ENCODE assay signal across 8 cellular contexts in the genomic region with DNA sequence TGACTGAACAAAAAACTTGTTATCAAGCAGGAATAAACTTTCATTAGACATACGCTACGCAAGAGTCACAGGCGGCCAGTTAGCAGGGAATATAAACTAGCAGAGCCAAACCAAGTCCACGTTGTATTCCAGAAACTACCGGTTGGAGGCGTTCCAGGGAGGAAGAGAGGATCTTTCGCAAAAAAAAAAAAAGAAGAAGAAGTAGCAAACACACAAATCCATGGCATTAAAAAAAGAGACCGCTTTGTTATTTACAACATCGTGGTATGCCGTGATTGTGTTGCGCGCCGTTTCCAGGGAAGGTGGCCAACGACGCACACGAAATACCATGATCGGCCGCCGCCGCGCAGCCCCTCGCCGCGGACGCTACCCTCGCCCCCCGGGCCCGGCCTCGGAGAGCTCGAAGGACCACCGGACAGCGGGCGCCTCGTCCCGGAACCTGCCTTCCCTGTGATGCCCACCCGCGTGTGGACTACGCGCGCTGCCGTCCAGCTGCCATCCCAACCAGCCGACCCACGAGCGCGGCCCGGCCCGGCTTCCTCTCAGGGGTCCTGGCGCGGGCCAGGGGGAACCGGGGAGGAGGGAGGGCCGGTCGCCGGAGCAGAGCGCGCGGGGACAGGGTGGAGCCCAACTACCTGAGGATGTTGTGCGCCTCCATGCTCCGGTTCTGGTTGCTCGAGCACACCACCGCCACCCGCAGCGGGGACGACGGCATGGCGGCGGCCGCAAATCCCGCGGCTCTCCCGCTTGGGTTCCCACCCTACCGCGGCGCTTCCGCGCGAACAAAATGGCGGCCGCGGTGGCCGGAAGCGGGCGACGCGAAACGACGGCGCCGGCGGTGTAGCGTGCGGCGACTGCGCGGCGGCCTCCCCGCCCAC.
DNase-seq lines count a peak whose midpoint lies in the region; ATAC-seq lines count a peak whose summit lies in the region.

No MANE protein-coding gene starts in this region.

- H3K9me3 Mint-ChIP-seq in central memory CD8-positive, alpha-beta T cell, result no peaks in the 10 kb centered on the region

- peaks cover 30% of the 10 kb centered on the region for H3K4me1 Mint-ChIP-seq in central memory CD8-positive, alpha-beta T cell

- H3K36me3 Mint-ChIP-seq in central memory CD8-positive, alpha-beta T cell (ENCODE audit: insufficient read depth), result peaks cover 41% of the 10 kb centered on the region

- H3K27ac Mint-ChIP-seq in central memory CD8-positive, alpha-beta T cell (ENCODE audit: low read depth), result peak overlapping the region; percentile 100

- peak; percentile 79 for ATAC-seq in HG02759 (IDR thresholded peaks at IDR 0.05; ENCODE audit: unreplicated experiment)
- ATAC-seq in central memory CD8-positive, alpha-beta T cell (replicated peaks; ENCODE audit: extremely low read depth, poor library complexity, severe bottlenecking), result peak; percentile 80

- DNase-seq in activated T-cell treated with anti-CD3 and anti-CD28 coated beads for 24 hours (ENCODE audit: low read depth) (peak; percentile 64), NCI-H1092 (lab: John Stamatoyannopoulos, UW) (peak; percentile 40), UCSD-AML1 (lab: John Stamatoyannopoulos, UW; ENCODE audit: unreplicated experiment) (peak; percentile 86), kidney tubule cell (ENCODE audit: low spot score) (peak; percentile 77)
- DNase-seq in activated T-cell treated with anti-CD3 and anti-CD28 coated beads, Interleukin-2, amount 50 U/mL, for 1 hour, result no peak
- peak in 1 of 2 donors; percentile 22 for DNase-seq in central memory CD8-positive, alpha-beta T cell (ENCODE audit: low spot score in 2 of 2)
- peak; percentile 70 to 75 for DNase-seq in stimulated activated CD4-positive, alpha-beta T cell treated with anti-CD3 and anti-CD28 coated beads, Interleukin-2, amount 100 ng/mL, for 24 hours

- no peaks in the 10 kb centered on the region for H3K27me3 Mint-ChIP-seq in central memory CD8-positive, alpha-beta T cell

- peak overlapping the region; percentile 98 for H3K4me3 Mint-ChIP-seq in central memory CD8-positive, alpha-beta T cell
